In the genomic region with DNA sequence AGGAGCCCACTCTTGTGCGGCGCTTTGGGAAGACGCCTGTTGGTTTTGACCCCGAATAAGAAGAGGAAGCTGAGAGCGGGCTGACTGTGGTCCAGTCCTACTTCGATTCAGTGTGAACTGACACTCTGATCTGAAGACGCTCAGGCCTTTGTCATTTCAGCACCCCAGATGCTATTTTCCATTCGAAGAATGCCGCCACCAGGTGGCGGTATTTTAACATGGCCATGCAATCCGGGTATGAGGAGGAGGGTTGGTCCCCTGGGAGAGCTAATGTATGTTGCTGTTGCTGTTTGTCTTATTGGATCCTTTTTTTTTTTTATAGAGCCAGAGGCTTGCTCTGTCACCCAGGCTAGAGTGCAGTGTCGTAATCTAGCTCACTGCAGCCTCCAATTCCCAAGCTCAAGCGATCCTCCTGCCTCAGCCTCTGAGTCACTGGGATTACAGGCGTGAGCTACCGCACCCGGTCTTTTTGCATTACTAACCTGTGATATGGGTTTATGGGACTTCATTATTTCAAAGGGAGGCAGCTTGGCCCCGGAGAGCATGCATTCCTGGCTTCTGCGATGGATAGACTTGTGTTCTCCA, we compare ENCODE assay signal across 8 cellular contexts. TPM values are rescaled to one million over a fixed set of nuclear protein-coding genes. Genes with fewer than 3 reads are reported as not detected.
DNase-seq lines count a peak whose midpoint lies in the region; ATAC-seq, FAIRE-seq and TF ChIP-seq lines count a peak whose summit lies in the region.

No MANE protein-coding gene starts in this region.

- CTCF ChIA-PET in endothelial cell of umbilical vein (lab: Charles Lee), result interaction anchor here (0.5 to 3.4 kb wide), 38 partner anchors 9 to 857 kb away, joined by 3 to 101 read pairs (median 5); a partner anchor contains a TSS

- BruUV-seq in endothelial cell of umbilical vein (replicated peaks; lab: Mats Ljungman, UMichigan), result TSS peak; percentile 90

- dilution Hi-C loops in endothelial cell of umbilical vein (cut with MboI; ENCODE audit: extremely low pct_ligation_motif_present, low sequenced_read_pairs), result no loop called here

- H2AFZ ChIP-seq in endothelial cell of umbilical vein (ENCODE audit: low read depth, low read length), result peak overlapping the region; percentile 98

- POLR2A ChIA-PET in endothelial cell of umbilical vein (lab: Charles Lee), result interaction anchor here (0.5 to 2.0 kb wide), 8 partner anchors 8 to 309 kb away, joined by 3 to 21 read pairs (median 5); a partner anchor contains a TSS

- H3K36me3 ChIP-seq in endothelial cell of umbilical vein (ENCODE audit: control insufficient read depth in 2 of 2, extremely low read depth in 1 of 2, insufficient read depth in 2 of 2, low read length in 2 of 2), result peaks cover 0 to 4% of the 10 kb centered on the region in 2 experiments

- peak overlapping the region; percentile 98 for H3K4me2 ChIP-seq in endothelial cell of umbilical vein (ENCODE audit: insufficient read depth, low read length)

- H3K27me3 ChIP-seq in endothelial cell of umbilical vein (ENCODE audit: control insufficient read depth in 2 of 2, insufficient read depth in 2 of 2, low read length in 2 of 2) (no peaks in the 10 kb centered on the region), mononuclear cell (ENCODE audit: insufficient read depth, low read length) (no peaks in the 10 kb centered on the region)

- peaks cover 9% of the 10 kb centered on the region for H3K4me1 ChIP-seq in endothelial cell of umbilical vein (ENCODE audit: control insufficient read depth, extremely low read depth, insufficient read depth, low read length)
- peaks cover 22% of the 10 kb centered on the region for H3K4me1 ChIP-seq in mononuclear cell (ENCODE audit: insufficient read depth, low read length)

- peak overlapping the region; percentile 92 for H3K9ac ChIP-seq in endothelial cell of umbilical vein (replicated peaks; ENCODE audit: extremely low read depth, insufficient read depth, low read length)

- H3K9me3 ChIP-seq in endothelial cell of umbilical vein (replicated peaks; ENCODE audit: control insufficient read depth, insufficient read depth, low read length), result no peaks in the 10 kb centered on the region
- no peaks in the 10 kb centered on the region for H3K9me3 ChIP-seq in mononuclear cell (ENCODE audit: low read depth, low read length)

- H3K79me2 ChIP-seq in endothelial cell of umbilical vein (ENCODE audit: control insufficient read depth, insufficient read depth, low read length), result peaks cover 22% of the 10 kb centered on the region

- no peaks in the 10 kb centered on the region for H3K9me1 ChIP-seq in endothelial cell of umbilical vein (replicated peaks; ENCODE audit: control insufficient read depth, extremely low read depth, insufficient read depth, low read length)

- H3K4me3 ChIP-seq in endothelial cell of umbilical vein (replicated peaks in 1 of 3; ENCODE audit: insufficient read depth in 1 of 3, low read depth in 1 of 3, low read length in 3 of 3) (peak overlapping the region; percentile 47 to 88 (median 78)), mononuclear cell (ENCODE audit: low read length) (peak overlapping the region; percentile 73)

- peak; percentile 4 for TF ChIP-seq POLR2A in endothelial cell of umbilical vein (IDR thresholded peaks at IDR 0.05; ENCODE audit: low read depth, low read length)

- peak in 12 of 14 donors; percentile 64 to 85 (median 77) for DNase-seq in C1 segment of cervical spinal cord (lab: John Stamatoyannopoulos, UW)
- DNase-seq in HUDEP-2 (lab: John Stamatoyannopoulos, UW; ENCODE audit: unreplicated experiment in 76 of 76), result peak in 73 of 76 experiments; percentile 36 to 91 (median 80)
- DNase-seq in NOMO-1 treated with dmso at 0.1 percent for 144 hours (lab: John Stamatoyannopoulos, UW; ENCODE audit: unreplicated experiment), result peak; percentile 74
- peak; percentile 47 for DNase-seq in activated CD8-positive, alpha-beta memory T cell treated with anti-CD3 and anti-CD28 coated beads, Interleukin-2, amount 50 U/mL, for 1 hour (ENCODE audit: extremely low read depth)
- DNase-seq in endothelial cell of umbilical vein (ENCODE audit: low read depth, low spot score), result peak; percentile 76
- peak; percentile 74 to 80 for DNase-seq in stimulated activated CD8-positive, alpha-beta memory T cell treated with anti-CD3 and anti-CD28 coated beads, Interleukin-2, amount 100 ng/mL, for 48 hours (ENCODE audit: low read depth in 2 of 2)

- intact Hi-C loops in endothelial cell of umbilical vein (cut with micrococcal nuclease), result loop anchor here (1.0 kb wide), 2 partner anchors 214 to 309 kb away; no protein-coding TSS in a partner anchor

- peak; percentile 35 for ATAC-seq in GM19452 (IDR thresholded peaks at IDR 0.05; ENCODE audit: unreplicated experiment)

- peak overlapping the region; percentile 89 for H3K27ac ChIP-seq in endothelial cell of umbilical vein (ENCODE audit: insufficient read depth, low read depth, low read length)

- no peak for FAIRE-seq in endothelial cell of umbilical vein (lab: Jason Lieb, UNC)

- H4K20me1 ChIP-seq in endothelial cell of umbilical vein (replicated peaks; ENCODE audit: control insufficient read depth, extremely low read depth, insufficient read depth, low read length), result no peaks in the 10 kb centered on the region

- peak; percentile 75 to 81 for TF ChIP-seq CTCF in endothelial cell of umbilical vein (IDR thresholded peaks at IDR 0.05; ENCODE audit: extremely low read depth in 1 of 2, insufficient read depth in 1 of 2, low read depth in 1 of 2, low read length in 2 of 2)

TF ChIP-seq in endothelial cell of umbilical vein, 7 proteins besides CTCF, POLR2A, EP300 and RAD21:
- TF ChIP-seq GATA2 (IDR thresholded peaks at IDR 0.05; ENCODE audit: insufficient read depth, insufficient read length, low read depth, low read length), result no peak
- TF ChIP-seq EZH2 (IDR thresholded peaks at IDR 0.05; ENCODE audit: borderline replicate concordance, low read depth, low read length, severe bottlenecking), result no peak

RNA-seq across cellular contexts. Expression of a gene that starts 0.8 kb away (rescaled TPM):
- total RNA-seq in endothelial cell of umbilical vein (61.5 and 62.9 TPM in 2 replicates), mononuclear cell (34.2 TPM)
- polyA plus RNA-seq in endothelial cell of umbilical vein, result 64.3 and 82.5 TPM in 2 replicates
- 31.1 and 39.1 TPM in 2 replicates for polyA plus RNA-seq in endothelial cell of umbilical vein (2011; cell fraction: cytosol; rRNA removed)
- 88.2 and 102 TPM in 2 replicates for polyA plus RNA-seq in endothelial cell of umbilical vein (2011; cell fraction: nucleus; rRNA removed)
- 52.7 and 53.2 TPM in 2 replicates for polyA plus RNA-seq in endothelial cell of umbilical vein (2012)
- 27.7 and 30.8 TPM in 2 replicates for polyA minus RNA-seq in endothelial cell of umbilical vein
- 62.2 TPM for polyA minus RNA-seq in endothelial cell of umbilical vein (2011; cell fraction: cytosol; rRNA and poly(A)+ RNA removed)
- 20.3 and 39.5 TPM in 2 replicates for polyA minus RNA-seq in endothelial cell of umbilical vein (2011; cell fraction: nucleus; rRNA and poly(A)+ RNA removed)

RNA-seq across cellular contexts. Expression of a gene that starts 18.3 kb away (rescaled TPM):
- total RNA-seq in endothelial cell of umbilical vein (27.6 and 31.1 TPM in 2 replicates), mononuclear cell (not detected)
- 16.0 and 25.6 TPM in 2 replicates for polyA plus RNA-seq in endothelial cell of umbilical vein
- 7.2 and 11.6 TPM in 2 replicates for polyA plus RNA-seq in endothelial cell of umbilical vein (2011; cell fraction: cytosol; rRNA removed)
- 4.2 and 4.6 TPM in 2 replicates for polyA plus RNA-seq in endothelial cell of umbilical vein (2011; cell fraction: nucleus; rRNA removed)
- polyA plus RNA-seq in endothelial cell of umbilical vein (2012), result 12.6 and 33.1 TPM in 2 replicates
- polyA minus RNA-seq in endothelial cell of umbilical vein, result 2.4 and 2.9 TPM in 2 replicates
- 14.6 TPM for polyA minus RNA-seq in endothelial cell of umbilical vein (2011; cell fraction: cytosol; rRNA and poly(A)+ RNA removed)
- polyA minus RNA-seq in endothelial cell of umbilical vein (2011; cell fraction: nucleus; rRNA and poly(A)+ RNA removed), result 1.6 and 5.6 TPM in 2 replicates

RNA-seq across cellular contexts. Expression of a gene that starts 24.1 kb away (rescaled TPM):
- total RNA-seq in endothelial cell of umbilical vein, result 23.7 and 29.2 TPM in 2 replicates
- 25.8 and 33.0 TPM in 2 replicates for polyA plus RNA-seq in endothelial cell of umbilical vein
- 16.5 and 22.3 TPM in 2 replicates for polyA plus RNA-seq in endothelial cell of umbilical vein (2011; cell fraction: cytosol; rRNA removed)
- 9.7 and 11.4 TPM in 2 replicates for polyA plus RNA-seq in endothelial cell of umbilical vein (2011; cell fraction: nucleus; rRNA removed)
- 27.3 and 36.7 TPM in 2 replicates for polyA plus RNA-seq in endothelial cell of umbilical vein (2012)
- polyA minus RNA-seq in endothelial cell of umbilical vein, result 7.7 and 7.8 TPM in 2 replicates
- 7.9 TPM for polyA minus RNA-seq in endothelial cell of umbilical vein (2011; cell fraction: cytosol; rRNA and poly(A)+ RNA removed)
- 2.5 and 5.2 TPM in 2 replicates for polyA minus RNA-seq in endothelial cell of umbilical vein (2011; cell fraction: nucleus; rRNA and poly(A)+ RNA removed)
- total RNA-seq in mononuclear cell, result 8.6 TPM

RNA-seq across cellular contexts. Expression of a gene that starts 29.6 kb away (rescaled TPM):
- 1.2 TPM in 1 of 2 replicates, not detected in the other for total RNA-seq in endothelial cell of umbilical vein
- polyA plus RNA-seq in endothelial cell of umbilical vein, result 0.35 and 0.81 TPM in 2 replicates
- not detected in 2 replicates for polyA plus RNA-seq in endothelial cell of umbilical vein (2011; cell fraction: cytosol; rRNA removed)
- polyA plus RNA-seq in endothelial cell of umbilical vein (2011; cell fraction: nucleus; rRNA removed), result 0.16 TPM in 1 of 2 replicates, not detected in the other
- polyA plus RNA-seq in endothelial cell of umbilical vein (2012), result 1.2 TPM in 1 of 2 replicates, not detected in the other
- not detected in 2 replicates for polyA minus RNA-seq in endothelial cell of umbilical vein
- 9.8 TPM for polyA minus RNA-seq in endothelial cell of umbilical vein (2011; cell fraction: cytosol; rRNA and poly(A)+ RNA removed)
- 0.48 TPM in 1 of 2 replicates, not detected in the other for polyA minus RNA-seq in endothelial cell of umbilical vein (2011; cell fraction: nucleus; rRNA and poly(A)+ RNA removed)
- 0.10 TPM for total RNA-seq in mononuclear cell

RNA-seq across cellular contexts. Expression of a gene that starts 40.6 kb away (rescaled TPM):
- total RNA-seq in endothelial cell of umbilical vein (31.6 and 36.0 TPM in 2 replicates), mononuclear cell (23.2 TPM)
- polyA plus RNA-seq in endothelial cell of umbilical vein, result 13.8 and 14.0 TPM in 2 replicates
- polyA plus RNA-seq in endothelial cell of umbilical vein (2011; cell fraction: cytosol; rRNA removed), result 8.8 and 12.6 TPM in 2 replicates
- polyA plus RNA-seq in endothelial cell of umbilical vein (2011; cell fraction: nucleus; rRNA removed), result 45.9 and 51.2 TPM in 2 replicates
- 16.2 and 21.2 TPM in 2 replicates for polyA plus RNA-seq in endothelial cell of umbilical vein (2012)
- 11.8 and 14.7 TPM in 2 replicates for polyA minus RNA-seq in endothelial cell of umbilical vein
- polyA minus RNA-seq in endothelial cell of umbilical vein (2011; cell fraction: cytosol; rRNA and poly(A)+ RNA removed), result 15.1 TPM
- polyA minus RNA-seq in endothelial cell of umbilical vein (2011; cell fraction: nucleus; rRNA and poly(A)+ RNA removed), result 16.2 and 23.8 TPM in 2 replicates

Comparison
In these comparisons a context has a peak if more than half of its experiments do, and no peak if none do; other contexts are left out.
1. Peak in every context shown above with its lines: DNase-seq, ATAC-seq, H3K4me3 ChIP-seq and H3K27ac ChIP-seq.
2. RNA of a gene that starts 18.3 kb away (total RNA-seq): 27.6 to 31.1 TPM in endothelial cell of umbilical vein; not detected in mononuclear cell (single experiment); every median in the first group is over 10 times any median in the second.